Comparison of ENCODE assay signal across 9 cellular contexts in genomic region chr1:51648180-51649109, GRCh38. TPM values are rescaled to one million over a fixed set of nuclear protein-coding genes. Genes with fewer than 3 reads are reported as not detected.
DNase-seq lines count a peak whose midpoint lies in the region; ATAC-seq and TF ChIP-seq lines count a peak whose summit lies in the region.
"Had no signal": no experiment of that assay in that cellular context is flagged by ENCODE, and none has a peak within 500 bp of the region (broad histone marks: within the 10 kb centered on the region; RNA-seq: fewer than 3 reads in every experiment).

No MANE protein-coding gene starts in this region.

- no peak for TF ChIP-seq CTCF in AG10803 (conservative IDR thresholded peaks at IDR 0.05; ENCODE audit: low read length)
- TF ChIP-seq CTCF in cardiac fibroblast (IDR thresholded peaks at IDR 0.05; ENCODE audit: low read depth, low read length), result no peak
- TF ChIP-seq CTCF in mucosa of descending colon (IDR thresholded peaks at IDR 0.05), result no peak
- TF ChIP-seq CTCF in CD8-positive, alpha-beta T cell (IDR thresholded peaks at IDR 0.05), result no peak

- peaks cover 3% of the 10 kb centered on the region for H3K9me3 Mint-ChIP-seq in CD8-positive, alpha-beta T cell

- H3K4me3 Mint-ChIP-seq in CD8-positive, alpha-beta T cell, result no peak overlapping the region

- no peak overlapping the region for H3K27ac Mint-ChIP-seq in CD8-positive, alpha-beta T cell

- no peak overlapping the region for H3K4me3 ChIP-seq in AG10803 (ENCODE audit: low read length)
- no peak overlapping the region for H3K4me3 ChIP-seq in cardiac fibroblast (replicated peaks in 1 of 2; ENCODE audit: low read depth in 2 of 2, low read length in 2 of 2)
- no peak overlapping the region for H3K4me3 ChIP-seq in mucosa of descending colon
- no peak overlapping the region for H3K4me3 ChIP-seq in CD8-positive, alpha-beta T cell (ENCODE audit: low read depth, low read length)
- H3K4me3 ChIP-seq: SJCRH30 had no signal

- H3K36me3 Mint-ChIP-seq in CD8-positive, alpha-beta T cell, result peaks cover 24% of the 10 kb centered on the region

- H3K27me3 ChIP-seq in CD8-positive, alpha-beta T cell (ENCODE audit: insufficient read depth, low read length), result no peaks in the 10 kb centered on the region
- H3K27me3 ChIP-seq: SJCRH30 had no signal

- no peaks in the 10 kb centered on the region for H3K9me3 ChIP-seq in mucosa of descending colon
- H3K9me3 ChIP-seq in CD8-positive, alpha-beta T cell (ENCODE audit: low read length), result no peaks in the 10 kb centered on the region
- H3K9me3 ChIP-seq: SJCRH30 had no signal

- H3K36me3 ChIP-seq in mucosa of descending colon (ENCODE audit: low read depth), result no peaks in the 10 kb centered on the region
- no peaks in the 10 kb centered on the region for H3K36me3 ChIP-seq in CD8-positive, alpha-beta T cell (ENCODE audit: insufficient read depth, low read length)

- H3K4me1 ChIP-seq in mucosa of descending colon (ENCODE audit: low read depth), result peaks cover 21% of the 10 kb centered on the region
- H3K4me1 ChIP-seq in CD8-positive, alpha-beta T cell (ENCODE audit: insufficient read depth, low read length), result no peaks in the 10 kb centered on the region
- H3K4me1 ChIP-seq: SJCRH30 had no signal

- ATAC-seq in mucosa of descending colon, result peak; percentile 98
- ATAC-seq in CD8-positive, alpha-beta T cell, result no peak
- ATAC-seq in GM21576 (IDR thresholded peaks at IDR 0.05; ENCODE audit: unreplicated experiment), result no peak
- ATAC-seq in GM18519 (IDR thresholded peaks at IDR 0.05; ENCODE audit: low FRiP score, unreplicated experiment), result no peak

- H3K27ac ChIP-seq in CD8-positive, alpha-beta T cell (ENCODE audit: low read depth, low read length), result no peak overlapping the region
- H3K27ac ChIP-seq: SJCRH30 had no signal

- DNase-seq in AG10803 (ENCODE audit: low read depth) (peak; percentile 59), MV-4-11 (lab: John Stamatoyannopoulos, UW) (peak; percentile 42), cardiac fibroblast (ENCODE audit: low read depth in 2 of 2) (peak; percentile 66 to 87), mucosa of descending colon (peak in 2 of 3 donors; percentile 33 to 57), NCI-H1105 treated with DMSO at 0.1 percent for 48 hours (lab: John Stamatoyannopoulos, UW) (no peak)
- no peak for DNase-seq in CD8-positive, alpha-beta T cell

- CTCF ChIA-PET in CD8-positive, alpha-beta T cell (lab: Charles Lee), result no interaction called here

- H3K4me1 Mint-ChIP-seq in CD8-positive, alpha-beta T cell (ENCODE audit: low read depth), result peaks cover 17% of the 10 kb centered on the region

- POLR2A ChIA-PET in CD8-positive, alpha-beta T cell (lab: Charles Lee), result no interaction called here

- H3K27me3 Mint-ChIP-seq in CD8-positive, alpha-beta T cell (ENCODE audit: low read depth), result no peaks in the 10 kb centered on the region

- intact Hi-C loops in mucosa of descending colon (cut with DNase I, micrococcal nuclease), result no loop called here
- intact Hi-C loops in CD8-positive, alpha-beta T cell (cut with DNase I, micrococcal nuclease), result no loop called here

RNA-seq across cellular contexts. Expression of gene OSBPL9, which starts 31.6 kb away (rescaled TPM):
- 10 to 100 TPM; 44.2 to 51.5 (median 50.7) TPM for total RNA-seq in mucosa of descending colon
- 10 to 100 TPM; 48.5 to 49.2 TPM for total RNA-seq in CD8-positive, alpha-beta T cell

Comparison
In these comparisons a context has a peak if more than half of its experiments do, and no peak if none do; other contexts are left out.
1. DNase-seq: peak in AG10803 (single experiment), MV-4-11 (single experiment), cardiac fibroblast (2 of 2) and mucosa of descending colon (2 of 3); none in CD8-positive, alpha-beta T cell (0 of 7) and NCI-H1105 treated with DMSO at 0.1 percent for 48 hours (single experiment).